ENCODE assay signal across 9 cellular contexts in the genomic region with DNA sequence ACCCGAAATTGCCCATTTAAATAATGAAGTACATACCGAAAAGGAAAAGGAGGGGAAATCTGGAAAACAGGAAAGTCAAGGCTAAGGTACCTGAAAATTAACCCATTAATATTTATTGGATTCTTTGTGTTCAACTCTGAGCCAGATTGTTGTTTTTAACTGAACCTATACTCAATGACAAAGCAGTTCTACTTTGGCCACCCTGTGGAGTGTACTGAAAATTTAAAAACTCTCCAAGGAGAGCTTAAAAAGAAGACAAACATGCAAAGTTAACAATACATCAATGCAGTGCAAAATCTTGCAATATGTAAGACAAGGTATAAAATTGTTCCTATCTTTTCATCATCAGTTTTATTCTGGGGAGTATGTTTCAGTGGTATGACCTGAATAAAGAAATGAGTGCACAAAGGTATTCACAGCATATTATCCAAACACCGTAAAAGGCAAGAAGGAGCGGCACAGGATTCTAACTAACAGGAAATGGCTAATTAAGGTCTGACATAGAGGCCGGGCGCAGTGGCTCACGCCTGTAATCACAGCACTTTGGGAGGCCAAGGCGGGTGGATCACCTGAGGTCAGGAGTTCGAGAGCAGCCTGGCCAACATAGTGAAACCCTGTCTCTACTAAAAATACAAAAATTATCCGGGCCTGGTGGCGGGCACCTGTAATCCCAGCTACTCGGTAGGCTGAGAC. TPM values are rescaled to one million over a fixed set of nuclear protein-coding genes. Genes with fewer than 3 reads are reported as not detected.
DNase-seq lines count a peak whose midpoint lies in the region; ATAC-seq, FAIRE-seq and TF ChIP-seq lines count a peak whose summit lies in the region.
"Had no signal": no experiment of that assay in that cellular context is flagged by ENCODE, and none has a peak within 500 bp of the region (broad histone marks: within the 10 kb centered on the region; RNA-seq: fewer than 3 reads in every experiment).

No MANE protein-coding gene starts in this region.

- H3K27ac ChIP-seq in astrocyte (ENCODE audit: low read depth, low read length), result no peak overlapping the region
- no peak overlapping the region for H3K27ac ChIP-seq in transverse colon

- H3K9me3 ChIP-seq in astrocyte (ENCODE audit: insufficient read depth, low read depth, low read length) (peaks cover 7% of the 10 kb centered on the region), mucosa of descending colon (peaks cover 4% of the 10 kb centered on the region), transverse colon (no peaks in the 10 kb centered on the region)

- H3K9ac ChIP-seq in astrocyte (ENCODE audit: low read length), result no peak overlapping the region

- no peak for TF ChIP-seq POLR2A in transverse colon (IDR thresholded peaks at IDR 0.05)

- H3K4me1 ChIP-seq in astrocyte (ENCODE audit: insufficient read depth, low read length) (no peaks in the 10 kb centered on the region), mucosa of descending colon (ENCODE audit: low read depth) (peaks cover 8% of the 10 kb centered on the region), transverse colon (peaks cover 0 to 13% (median 9%) of the 10 kb centered on the region in 4 donors)

- peak overlapping the region; percentile 89 to 91 for H3K4me3 Mint-ChIP-seq in activated T-cell treated with anti-CD3 and anti-CD28 coated beads, Interleukin-2, amount 50 U/mL, for 72 hours
- peak overlapping the region; percentile 83 for H3K4me3 Mint-ChIP-seq in astrocyte (ENCODE audit: unreplicated experiment)

- no peak for TF ChIP-seq EP300 in transverse colon (IDR thresholded peaks at IDR 0.05; ENCODE audit: low read depth)

- no peak for TF ChIP-seq CTCF in astrocyte (IDR thresholded peaks at IDR 0.05; ENCODE audit: insufficient read depth, low read depth, low read length)
- TF ChIP-seq CTCF in mucosa of descending colon (IDR thresholded peaks at IDR 0.05), result no peak
- no peak for TF ChIP-seq CTCF in transverse colon (IDR thresholded peaks at IDR 0.05)

- WGBS in transverse colon (ENCODE audit: low coverage in 1 of 2), 2 donors, result 58 to 76% methylated on average over 5 to 12 of the region's 12 CpGs

- H4K20me1 ChIP-seq in astrocyte (ENCODE audit: insufficient read depth, low read length), result no peaks in the 10 kb centered on the region

- H3K36me3 ChIP-seq in astrocyte (ENCODE audit: insufficient read depth, low read length), result no peaks in the 10 kb centered on the region
- H3K36me3 ChIP-seq in mucosa of descending colon (ENCODE audit: low read depth), result no peaks in the 10 kb centered on the region
- no peaks in the 10 kb centered on the region for H3K36me3 ChIP-seq in transverse colon

- ATAC-seq in activated T-cell treated with anti-CD3 and anti-CD28 coated beads, Interleukin-2, amount 50 U/mL, for 72 hours (replicated peaks in 1 of 2), result no peak
- peak; percentile 65 for ATAC-seq in mucosa of descending colon

- intact Hi-C loops in mucosa of descending colon (cut with DNase I, micrococcal nuclease) (no loop called here), transverse colon (cut with DNase I; ENCODE audit: low total_unique reads) (no loop called here)

- H3K4me2 ChIP-seq in astrocyte (ENCODE audit: low read length), result peak overlapping the region; percentile 82

- no peak for FAIRE-seq in astrocyte (lab: Jason Lieb, UNC)

- H3K27me3 Mint-ChIP-seq in activated T-cell treated with anti-CD3 and anti-CD28 coated beads, Interleukin-2, amount 50 U/mL, for 72 hours (ENCODE audit: low read depth), result no peaks in the 10 kb centered on the region
- no peaks in the 10 kb centered on the region for H3K27me3 Mint-ChIP-seq in astrocyte (ENCODE audit: low read depth, unreplicated experiment)

- H3K27me3 ChIP-seq in astrocyte (ENCODE audit: insufficient read depth, low read length) (peaks cover 23% of the 10 kb centered on the region), transverse colon (peaks cover 55% of the 10 kb centered on the region)

- peaks cover 4 to 6% of the 10 kb centered on the region in 2 donors for H3K36me3 Mint-ChIP-seq in activated T-cell treated with anti-CD3 and anti-CD28 coated beads, Interleukin-2, amount 50 U/mL, for 72 hours (ENCODE audit: insufficient read depth in 2 of 2)
- H3K36me3 Mint-ChIP-seq in astrocyte (ENCODE audit: low read depth, unreplicated experiment), result no peaks in the 10 kb centered on the region

- no peak for DNase-seq in activated T-cell treated with anti-CD3 and anti-CD28 coated beads, Interleukin-2, amount 50 U/mL, for 72 hours
- no peak for DNase-seq in activated T-cell treated with anti-CD3 and anti-CD28 coated beads, Interleukin-2, amount 50 U/mL, for 1 hour
- DNase-seq in astrocyte (ENCODE audit: low read depth) (no peak), mucosa of descending colon (peak in 1 of 3 donors; percentile 37), transverse colon (peak; percentile 19), GF-D8 (lab: John Stamatoyannopoulos, UW) (no peak), NOMO-1 treated with DMSO at 0.1 percent for 48 hours (lab: John Stamatoyannopoulos, UW; ENCODE audit: unreplicated experiment) (no peak)
- DNase-seq in activated effector memory CD4-positive, alpha-beta T cell treated with Interleukin-2 at 50 U/mL for 16 hours, result no peak
- DNase-seq: AML-193 had no signal

- H3K27ac Mint-ChIP-seq in activated T-cell treated with anti-CD3 and anti-CD28 coated beads, Interleukin-2, amount 50 U/mL, for 72 hours, result peak overlapping the region; percentile 23
- H3K27ac Mint-ChIP-seq in astrocyte (ENCODE audit: unreplicated experiment), result no peak overlapping the region

- H3K4me3 ChIP-seq in astrocyte (ENCODE audit: insufficient read depth, low read depth, low read length) (peak overlapping the region; percentile 58), mucosa of descending colon (no peak overlapping the region), transverse colon (peak overlapping the region in 3 of 4 donors; percentile 59 to 63 (median 61))

- peaks cover 78% of the 10 kb centered on the region for H3K4me1 Mint-ChIP-seq in activated T-cell treated with anti-CD3 and anti-CD28 coated beads, Interleukin-2, amount 50 U/mL, for 72 hours (ENCODE audit: low read depth)
- H3K4me1 Mint-ChIP-seq in astrocyte (ENCODE audit: low read depth, unreplicated experiment), result peaks cover 21% of the 10 kb centered on the region

- peaks cover 1 to 2% of the 10 kb centered on the region in 2 donors for H3K9me3 Mint-ChIP-seq in activated T-cell treated with anti-CD3 and anti-CD28 coated beads, Interleukin-2, amount 50 U/mL, for 72 hours
- peaks cover 4% of the 10 kb centered on the region for H3K9me3 Mint-ChIP-seq in astrocyte (ENCODE audit: unreplicated experiment)

- no peaks in the 10 kb centered on the region for H3K79me2 ChIP-seq in astrocyte (ENCODE audit: insufficient read depth, low read length)

- in situ Hi-C loops in transverse colon (cut with MboI; ENCODE audit: low pct_ligation_motif_present in 1 of 4, low pct_unique_long_range_greater_than_20kb in 1 of 4, low sequenced_read_pairs in 3 of 4), result no loop called here

- peak overlapping the region; percentile 90 for H2AFZ ChIP-seq in astrocyte (ENCODE audit: low read depth, low read length)

RNA-seq across cellular contexts. Expression of a gene that starts 1.7 kb away (rescaled TPM):
- total RNA-seq in activated T-cell treated with anti-CD3 and anti-CD28 coated beads, Interleukin-2, amount 50 U/mL, for 72 hours, result 10 to 100 TPM in 1 of 2 donors, 1 to 10 TPM in 1; 8.4 to 12.0 TPM
- 4.3 and 5.4 TPM in 2 replicates for total RNA-seq in astrocyte
- total RNA-seq in mucosa of descending colon, result 1 to 10 TPM in 1 of 3 donors, under 1 TPM in 2; 0.20 to 1.7 (median 0.53) TPM
- total RNA-seq in transverse colon, result 1 to 10 TPM in 1 of 4 donors, under 1 TPM in 1, not detected in 2; 0.41 to 1.9 TPM
